24 cellular contexts compared by ENCODE assay signal in genomic region chr9:69943146-69943545, GRCh38.
"Had no signal": no experiment of that assay in that cellular context is flagged by ENCODE, and none has a peak within 500 bp of the region (broad histone marks: within the 10 kb centered on the region; RNA-seq: fewer than 3 reads in every experiment).

No MANE protein-coding gene starts in this region.

- H3K27me3 ChIP-seq: colonic mucosa, SJSA1 had no signal

- H3K27ac ChIP-seq: colonic mucosa, SJSA1, VCaP had no signal

- ATAC-seq: activated T-helper 17 cell treated with anti-CD3 and anti-CD28 coated beads, Interleukin-2, amount 50 U/mL, for 72 hours; T-cell had no signal

- FAIRE-seq: RCC 7860 had no signal

- DNase-seq: activated CD4-positive, alpha-beta memory T cell treated with anti-CD3 and anti-CD28 coated beads for 36 hours; activated CD4-positive, alpha-beta T cell treated with anti-CD3 and anti-CD28 coated beads, Interleukin-2, amount 10 ng/mL, durations not matched to agents 7 days and 5 days; activated CD4-positive, CD25-positive, alpha-beta regulatory T cell; activated CD8-positive, alpha-beta memory T cell treated with anti-CD3 and anti-CD28 coated beads for 24 hours; activated gamma-delta T cell; activated naive CD4-positive, alpha-beta T cell treated with anti-CD3 and anti-CD28 coated beads for 36 hours; activated T-cell treated with anti-CD3 and anti-CD28 coated beads for 4 hours; activated T-cell treated with anti-CD3 and anti-CD28 coated beads, Interleukin-2, amount 50 U/mL, for 48 hours; caudate nucleus; colonic mucosa; KG1; NCI-H1048; NCI-H187 treated with DMSO at 0.1 percent for 48 hours; NCI-H2081 treated with DMSO at 0.1 percent for 48 hours; NCI-H446 treated with DMSO at 0.1 percent for 48 hours; NCI-H524 treated with DMSO at 0.1 percent for 48 hours; NCI-H82; T-cell; T-helper 2 cell; T1000 had no signal

- H3K36me3 ChIP-seq: colonic mucosa, SJSA1 had no signal

- H3K4me1 ChIP-seq: colonic mucosa had no signal

- H3K4me3 ChIP-seq: colonic mucosa, SJSA1 had no signal

- H3K9me3 ChIP-seq: colonic mucosa, SJSA1 had no signal
